15 cellular contexts compared by ENCODE assay signal in the genomic region with DNA sequence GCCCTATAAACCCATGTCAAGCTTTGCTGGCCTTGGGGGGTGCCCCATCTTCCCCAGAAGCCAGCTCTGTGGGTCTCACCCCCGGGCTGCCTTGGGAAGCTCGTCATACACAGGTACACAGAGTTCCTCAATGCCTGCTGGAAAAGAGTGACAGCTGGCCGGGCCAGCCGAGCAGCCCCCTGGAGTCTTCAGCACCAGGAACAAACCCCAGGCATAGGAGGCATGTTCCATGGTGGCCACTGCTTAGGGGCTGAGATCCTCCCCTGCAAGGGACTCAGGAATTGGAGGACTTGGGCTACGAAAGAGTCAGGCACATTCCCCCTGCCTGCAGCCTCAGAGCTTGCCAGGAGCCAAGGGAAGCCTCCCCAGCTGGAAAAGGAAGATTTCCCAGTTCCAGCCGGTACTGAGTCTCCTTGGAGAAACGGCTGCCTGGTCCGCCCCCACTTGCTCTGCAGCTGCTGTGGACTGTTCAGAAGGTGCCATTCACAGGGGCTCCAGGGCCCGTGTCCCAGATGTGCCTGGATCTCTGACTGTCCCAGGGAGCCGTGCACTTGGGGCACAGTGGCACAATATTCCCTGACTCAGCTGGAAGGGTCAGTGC.
A peak's percentile ranks its signal among the peaks of the same experiment; 100 is the strongest.
DNase-seq lines count a peak whose midpoint lies in the region; ATAC-seq, FAIRE-seq and TF ChIP-seq lines count a peak whose summit lies in the region.
"Had no signal": no experiment of that assay in that cellular context is flagged by ENCODE, and none has a peak within 500 bp of the region (broad histone marks: within the 10 kb centered on the region; RNA-seq: fewer than 3 reads in every experiment).

No MANE protein-coding gene starts in this region.

- H3K4me3 ChIP-seq in OCI-LY1 (ENCODE audit: low read depth, low read length, poor library complexity, severe bottlenecking) (no peak overlapping the region), K562 (no peak overlapping the region), right lobe of liver (no peak overlapping the region)
- H3K4me3 ChIP-seq: adrenal gland, pancreas had no signal

- no peaks in the 10 kb centered on the region for H3F3A ChIP-seq in OCI-LY1 (ENCODE audit: insufficient read depth, low read length)

- no peaks in the 10 kb centered on the region for H3K79me2 ChIP-seq in OCI-LY1 (ENCODE audit: insufficient read depth, low read length)
- no peaks in the 10 kb centered on the region for H3K79me2 ChIP-seq in K562 (ENCODE audit: control insufficient read depth, insufficient read depth, low read length)

- POLR2A ChIA-PET in K562 (lab: Yijun Ruan, JAX): interaction anchor here (0.6 to 1.2 kb wide), 6 partner anchors 8 to 1203 kb away, joined by 3 to 4 read pairs (median 3); no protein-coding TSS in a partner anchor

- H3K9me2 ChIP-seq in OCI-LY1 (ENCODE audit: low read depth, low read length): no peaks in the 10 kb centered on the region

- H2AFZ ChIP-seq in OCI-LY1 (ENCODE audit: low read length) (no peak overlapping the region), K562 (ENCODE audit: low read depth, low read length) (no peak overlapping the region)

- peaks cover 76% of the 10 kb centered on the region for H3K4me1 ChIP-seq in OCI-LY1 (ENCODE audit: insufficient read depth, low read length, severe bottlenecking)
- peaks cover 6 to 33% of the 10 kb centered on the region in 2 experiments; a peak in 3 of 5 replicates for H3K4me1 ChIP-seq in K562 (replicated peaks in 1 of 2; ENCODE audit: control insufficient read depth in 2 of 2, insufficient read depth in 2 of 2, low read length in 2 of 2)
- H3K4me1 ChIP-seq in right lobe of liver: no peaks in the 10 kb centered on the region
- H3K4me1 ChIP-seq: adrenal gland, pancreas had no signal

- H4K20me1 ChIP-seq in OCI-LY1 (ENCODE audit: insufficient read depth, low read length): no peaks in the 10 kb centered on the region
- H4K20me1 ChIP-seq in K562 (replicated peaks; ENCODE audit: control insufficient read depth, insufficient read depth, low read length): 0 out of 2 replicates have a peak, but pooled peaks cover 10% of the 10 kb centered on the region

- BruUV-seq in K562 (replicated peaks; lab: Mats Ljungman, UMichigan): no TSS peak

- H3K36me3 ChIP-seq in OCI-LY1 (ENCODE audit: insufficient read depth, low read length) (peaks cover 84% of the 10 kb centered on the region), K562 (ENCODE audit: control insufficient read depth, insufficient read depth, low read length) (no peaks in the 10 kb centered on the region), right lobe of liver (no peaks in the 10 kb centered on the region)
- H3K36me3 ChIP-seq: adrenal gland had no signal

- in situ Hi-C loops in K562 (cut with MboI): loop anchor here (5.0 to 10.0 kb wide), 3 partner anchors 189 to 1317 kb away; no protein-coding TSS in a partner anchor

- TF ChIP-seq RAD21 in K562 (CRISPR knock-in tag; conservative IDR thresholded peaks at IDR 0.05 in 1 of 2, IDR thresholded peaks at IDR 0.05 in 1 of 2): no peak

- H3K4me2 ChIP-seq in OCI-LY1 (ENCODE audit: low read length): no peak overlapping the region
- H3K4me2 ChIP-seq in K562 (ENCODE audit: insufficient read depth, low read length): no peak overlapping the region

- H3K27ac ChIP-seq in OCI-LY1 (ENCODE audit: low read depth, low read length, poor library complexity, severe bottlenecking) (peak overlapping the region; percentile 16), K562 (ENCODE audit: extremely low read depth, low read depth, low read length) (no peak overlapping the region), right lobe of liver (no peak overlapping the region)
- H3K27ac ChIP-seq: adrenal gland, pancreas had no signal

- H3K27me3 ChIP-seq in OCI-LY1 (ENCODE audit: insufficient read depth, low read length) (no peaks in the 10 kb centered on the region), K562 (ENCODE audit: control insufficient read depth in 2 of 2, insufficient read depth in 2 of 2, low read length in 2 of 2) (peaks cover 50 to 93% of the 10 kb centered on the region in 2 experiments), right lobe of liver (no peaks in the 10 kb centered on the region)
- H3K27me3 ChIP-seq: adrenal gland, pancreas had no signal

- no peak overlapping the region for H3K9ac ChIP-seq in OCI-LY1 (ENCODE audit: low read length)
- H3K9ac ChIP-seq in K562 (ENCODE audit: insufficient read depth in 1 of 2, low read depth in 2 of 2, low read length in 2 of 2): no peak overlapping the region

- TF ChIP-seq POLR2A in K562 (conservative IDR thresholded peaks at IDR 0.05) (no peak), right lobe of liver (IDR thresholded peaks at IDR 0.05) (no peak)

- no peaks in the 10 kb centered on the region for H3K9me3 ChIP-seq in OCI-LY1 (ENCODE audit: low read length)
- H3K9me3 ChIP-seq in K562 (replicated peaks; ENCODE audit: control insufficient read depth, insufficient read depth, low read depth, low read length): no peaks in the 10 kb centered on the region
- H3K9me3 ChIP-seq in right lobe of liver: no peaks in the 10 kb centered on the region
- H3K9me3 ChIP-seq: adrenal gland, pancreas had no signal

- CTCF ChIA-PET in K562 (lab: Yijun Ruan, JAX; ENCODE audit: low intra/inter-chr PET ratio): interaction anchor here (0.5 to 1.1 kb wide), 3 partner anchors 164 to 843 kb away, joined by 3 read pairs; no protein-coding TSS in a partner anchor

- TF ChIP-seq EP300 in K562 (IDR thresholded peaks at IDR 0.05; ENCODE audit: low read length): no peak

- intact Hi-C loops in K562 (cut with micrococcal nuclease): loop anchor here (5.0 kb wide), 1 partner anchor 39 kb away; no protein-coding TSS in a partner anchor
- intact Hi-C loops in right lobe of liver (cut with DNase I): loop anchor here in 1 of 2 donors (5.0 kb wide), 1 partner anchor 189 kb away; no protein-coding TSS in a partner anchor

- DNase-seq in K562 (ENCODE audit: extremely low read depth in 1 of 4, low spot score in 3 of 4): no peak
- peak in 2 of 3 donors; percentile 37 to 48 for DNase-seq in right lobe of liver
- peak; percentile 14 for DNase-seq in stimulated activated CD8-positive, alpha-beta memory T cell treated with anti-CD3 and anti-CD28 coated beads, Interleukin-4, amount 100 ng/mL, for 48 hours
- no peak for DNase-seq in NAMALWA (ENCODE audit: low spot score)
- DNase-seq in D341Med (ENCODE audit: low spot score): no peak
- DNase-seq: COR-L47; NCI-H1417; NK-92 treated with Interleukin-12 subunit alpha and Interleukin-12 subunit beta, amount 100 ng/mL, for 24 hours had no signal

- ATAC-seq in K562 (peak; percentile 3; the same call in 2 of the 3 replicates), right lobe of liver (no peak), HG03342 (IDR thresholded peaks at IDR 0.05; ENCODE audit: unreplicated experiment) (no peak), HG02840 (IDR thresholded peaks at IDR 0.05; ENCODE audit: low FRiP score, unreplicated experiment) (no peak)
- ATAC-seq: activated CD4-positive, alpha-beta T cell treated with anti-CD3 and anti-CD28 coated beads for 36 hours had no signal

- H3K9me1 ChIP-seq in K562 (ENCODE audit: control insufficient read depth, insufficient read depth, low read length): no peaks in the 10 kb centered on the region

- TF ChIP-seq CTCF in OCI-LY1 (IDR thresholded peaks at IDR 0.05; ENCODE audit: low read length) (no peak), K562 (IDR thresholded peaks at IDR 0.05 in 2 of 3, conservative IDR thresholded peaks at IDR 0.05 in 1 of 3; ENCODE audit: insufficient read depth in 2 of 3, low read depth in 1 of 3, low read length in 3 of 3) (no peak), right lobe of liver (IDR thresholded peaks at IDR 0.05) (no peak)

- no peak for FAIRE-seq in K562 (lab: Jason Lieb, UNC)
- FAIRE-seq: H54, pancreas had no signal

- 2% methylated on average over 10 of the region's 10 CpGs for WGBS in K562 (ENCODE audit: insufficient coverage, low coverage, missing lambda C conversion rate)
- WGBS in right lobe of liver (ENCODE audit: insufficient coverage, low coverage, low lambda C conversion rate, missing lambda C conversion rate): 80% methylated on average over 2 of the region's 10 CpGs

TF ChIP-seq in K562, 482 proteins besides CTCF, POLR2A, EP300 and RAD21:
- TF ChIP-seq, protein P1, sequence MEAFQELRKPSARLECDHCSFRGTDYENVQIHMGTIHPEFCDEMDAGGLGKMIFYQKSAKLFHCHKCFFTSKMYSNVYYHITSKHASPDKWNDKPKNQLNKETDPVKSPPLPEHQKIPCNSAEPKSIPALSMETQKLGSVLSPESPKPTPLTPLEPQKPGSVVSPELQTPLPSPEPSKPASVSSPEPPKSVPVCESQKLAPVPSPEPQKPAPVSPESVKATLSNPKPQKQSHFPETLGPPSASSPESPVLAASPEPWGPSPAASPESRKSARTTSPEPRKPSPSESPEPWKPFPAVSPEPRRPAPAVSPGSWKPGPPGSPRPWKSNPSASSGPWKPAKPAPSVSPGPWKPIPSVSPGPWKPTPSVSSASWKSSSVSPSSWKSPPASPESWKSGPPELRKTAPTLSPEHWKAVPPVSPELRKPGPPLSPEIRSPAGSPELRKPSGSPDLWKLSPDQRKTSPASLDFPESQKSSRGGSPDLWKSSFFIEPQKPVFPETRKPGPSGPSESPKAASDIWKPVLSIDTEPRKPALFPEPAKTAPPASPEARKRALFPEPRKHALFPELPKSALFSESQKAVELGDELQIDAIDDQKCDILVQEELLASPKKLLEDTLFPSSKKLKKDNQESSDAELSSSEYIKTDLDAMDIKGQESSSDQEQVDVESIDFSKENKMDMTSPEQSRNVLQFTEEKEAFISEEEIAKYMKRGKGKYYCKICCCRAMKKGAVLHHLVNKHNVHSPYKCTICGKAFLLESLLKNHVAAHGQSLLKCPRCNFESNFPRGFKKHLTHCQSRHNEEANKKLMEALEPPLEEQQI (IDR thresholded peaks at IDR 0.05): no peak
- TF ChIP-seq ELF4 (CRISPR knock-in tag; IDR thresholded peaks at IDR 0.05): no peak
- 0 out of 2 replicates have a peak, but pooled peaks have one; percentile 26 for TF ChIP-seq CBFB (CRISPR knock-in tag; IDR thresholded peaks at IDR 0.05)
TF ChIP-seq in K562: peak in this region for 1.

Comparison
In these comparisons a context has a peak if more than half of its experiments do, and no peak if none do; other contexts are left out.
1. DNase-seq: peak in right lobe of liver (2 of 3) and stimulated activated CD8-positive, alpha-beta memory T cell treated with anti-CD3 and anti-CD28 coated beads, Interleukin-4, amount 100 ng/mL, for 48 hours (single experiment); none in K562 (0 of 4), NAMALWA (single experiment) and D341Med (single experiment).